ENCODE assay signal across 14 cellular contexts in genomic region chr1:246106342-246106763, GRCh38.
A peak's percentile ranks its signal among the peaks of the same experiment; 100 is the strongest.
DNase-seq lines count a peak whose midpoint lies in the region; ATAC-seq and TF ChIP-seq lines count a peak whose summit lies in the region.
"Had no signal": no experiment of that assay in that cellular context is flagged by ENCODE, and none has a peak within 500 bp of the region (broad histone marks: within the 10 kb centered on the region; RNA-seq: fewer than 3 reads in every experiment).

No MANE protein-coding gene starts in this region.

- no peaks in the 10 kb centered on the region for H3K36me3 ChIP-seq in gastroesophageal sphincter
- H3K36me3 ChIP-seq: thoracic aorta had no signal

- H3K27me3 ChIP-seq in gastroesophageal sphincter: no peaks in the 10 kb centered on the region
- H3K27me3 ChIP-seq: body of pancreas had no signal

- H3K4me1 ChIP-seq in gastroesophageal sphincter: peaks cover 0 to 46% (median 0%) of the 10 kb centered on the region in 3 donors

- no peak overlapping the region for H3K4me3 Mint-ChIP-seq in T-helper 2 cell treated with Interferon-gamma antibody and Interleukin-4, amounts not matched to agents 5 μg/mL and 100 μg/mL, for 36 hours
- H3K4me3 Mint-ChIP-seq: activated T-cell treated with anti-CD3 and anti-CD28 coated beads, Interleukin-2, amount 50 U/mL, for 24 hours; WTC11 had no signal

- TF ChIP-seq EP300 in gastroesophageal sphincter (IDR thresholded peaks at IDR 0.05): no peak

- H3K27ac ChIP-seq in gastroesophageal sphincter: no peak overlapping the region
- H3K27ac ChIP-seq: body of pancreas, thoracic aorta had no signal

- peaks cover 4% of the 10 kb centered on the region for H3K9me3 Mint-ChIP-seq in T-helper 2 cell treated with Interferon-gamma antibody and Interleukin-4, amounts not matched to agents 5 μg/mL and 100 μg/mL, for 36 hours
- H3K9me3 Mint-ChIP-seq: activated T-cell treated with anti-CD3 and anti-CD28 coated beads, Interleukin-2, amount 50 U/mL, for 24 hours had no signal

- H3K4me3 ChIP-seq in gastroesophageal sphincter: no peak overlapping the region
- H3K4me3 ChIP-seq: body of pancreas, thoracic aorta had no signal

- peak; percentile 82 for DNase-seq in GF-D8 (lab: John Stamatoyannopoulos, UW)
- DNase-seq in NOMO-1 treated with dmso at 0.1 percent for 144 hours (lab: John Stamatoyannopoulos, UW; ENCODE audit: unreplicated experiment): peak; percentile 78
- DNase-seq in erythroblast (lab: John Stamatoyannopoulos, UW): peak; percentile 16 to 25
- DNase-seq in NCI-H187 treated with DMSO at 0.1 percent for 48 hours (lab: John Stamatoyannopoulos, UW): no peak
- DNase-seq in T-helper 2 cell treated with Interferon-gamma antibody and Interleukin-4, amounts not matched to agents 5 μg/mL and 100 μg/mL, for 36 hours (ENCODE audit: low spot score): no peak
- DNase-seq: activated T-cell treated with anti-CD3 and anti-CD28 coated beads, Interleukin-2, amount 50 U/mL, for 24 hours; body of pancreas; NCI-H2171 treated with DMSO at 0.1 percent for 48 hours had no signal

- ATAC-seq in HG02885 (IDR thresholded peaks at IDR 0.05; ENCODE audit: poor library complexity, unreplicated experiment) (peak; percentile 85), gastroesophageal sphincter (no peak), GM21381 (IDR thresholded peaks at IDR 0.05; ENCODE audit: unreplicated experiment) (no peak)
- ATAC-seq: body of pancreas, HepG2, WTC11 had no signal

- peaks cover 2% of the 10 kb centered on the region for H3K4me1 Mint-ChIP-seq in T-helper 2 cell treated with Interferon-gamma antibody and Interleukin-4, amounts not matched to agents 5 μg/mL and 100 μg/mL, for 36 hours (ENCODE audit: low read depth)

- WGBS in gastroesophageal sphincter (ENCODE audit: low coverage in 1 of 2), 2 donors: 79 to 93% methylated on average over 2 to 5 of the region's 5 CpGs

- H3K9me3 ChIP-seq in gastroesophageal sphincter: no peaks in the 10 kb centered on the region
- H3K9me3 ChIP-seq: body of pancreas, thoracic aorta had no signal

- H3K27me3 Mint-ChIP-seq in T-helper 2 cell treated with Interferon-gamma antibody and Interleukin-4, amounts not matched to agents 5 μg/mL and 100 μg/mL, for 36 hours (ENCODE audit: low read depth): no peaks in the 10 kb centered on the region
- H3K27me3 Mint-ChIP-seq: activated T-cell treated with anti-CD3 and anti-CD28 coated beads, Interleukin-2, amount 50 U/mL, for 24 hours had no signal

- no peaks in the 10 kb centered on the region for H3K36me3 Mint-ChIP-seq in T-helper 2 cell treated with Interferon-gamma antibody and Interleukin-4, amounts not matched to agents 5 μg/mL and 100 μg/mL, for 36 hours (ENCODE audit: low read depth)

- no peak for TF ChIP-seq CTCF in gastroesophageal sphincter (IDR thresholded peaks at IDR 0.05)

- no peak for TF ChIP-seq POLR2A in erythroblast (IDR thresholded peaks at IDR 0.05; ENCODE audit: low read length)
- TF ChIP-seq POLR2A in gastroesophageal sphincter (IDR thresholded peaks at IDR 0.05): no peak

- H3K27ac Mint-ChIP-seq in T-helper 2 cell treated with Interferon-gamma antibody and Interleukin-4, amounts not matched to agents 5 μg/mL and 100 μg/mL, for 36 hours: no peak overlapping the region
- H3K27ac Mint-ChIP-seq: activated T-cell treated with anti-CD3 and anti-CD28 coated beads, Interleukin-2, amount 50 U/mL, for 24 hours; WTC11 had no signal

Comparison
In these comparisons a context has a peak if more than half of its experiments do, and no peak if none do; other contexts are left out.
1. DNase-seq: peak in GF-D8 (single experiment), NOMO-1 treated with dmso at 0.1 percent for 144 hours (single experiment) and erythroblast (2 of 2); none in NCI-H187 treated with DMSO at 0.1 percent for 48 hours (single experiment) and T-helper 2 cell treated with Interferon-gamma antibody and Interleukin-4, amounts not matched to agents 5 μg/mL and 100 μg/mL, for 36 hours (single experiment).